9 cellular contexts compared by ENCODE assay signal in genomic region chr18:63138469-63139340, GRCh38.
DNase-seq lines count a peak whose midpoint lies in the region; ATAC-seq, FAIRE-seq and TF ChIP-seq lines count a peak whose summit lies in the region.
"Had no signal": no experiment of that assay in that cellular context is flagged by ENCODE, and none has a peak within 500 bp of the region (broad histone marks: within the 10 kb centered on the region; RNA-seq: fewer than 3 reads in every experiment).

No MANE protein-coding gene starts in this region.

- H3K4me3 ChIP-seq in endothelial cell of umbilical vein (replicated peaks in 1 of 3; ENCODE audit: insufficient read depth in 1 of 3, low read depth in 1 of 3, low read length in 3 of 3) (peak overlapping the region in 1 of 3 experiments; percentile 16), stomach (peak overlapping the region in 2 of 4 donors; percentile 12 to 20), aorta (ENCODE audit: low read length in 2 of 2) (no peak overlapping the region)

- H3K36me3 ChIP-seq in KOPT-K1 (ENCODE audit: insufficient read depth, low read length) (no peaks in the 10 kb centered on the region), endothelial cell of umbilical vein (ENCODE audit: control insufficient read depth in 2 of 2, extremely low read depth in 1 of 2, insufficient read depth in 2 of 2, low read length in 2 of 2) (no peaks in the 10 kb centered on the region), stomach (no peaks in the 10 kb centered on the region), aorta (ENCODE audit: control insufficient read depth in 1 of 2, insufficient read depth in 2 of 2, low read length in 1 of 2) (no peaks in the 10 kb centered on the region)

- H3K9me1 ChIP-seq in endothelial cell of umbilical vein (replicated peaks; ENCODE audit: control insufficient read depth, extremely low read depth, insufficient read depth, low read length), result no peaks in the 10 kb centered on the region

- H4K20me1 ChIP-seq in endothelial cell of umbilical vein (replicated peaks; ENCODE audit: control insufficient read depth, extremely low read depth, insufficient read depth, low read length), result no peaks in the 10 kb centered on the region

- TF ChIP-seq CTCF in endothelial cell of umbilical vein (IDR thresholded peaks at IDR 0.05; ENCODE audit: extremely low read depth in 1 of 2, insufficient read depth in 1 of 2, low read depth in 1 of 2, low read length in 2 of 2) (no peak), stomach (IDR thresholded peaks at IDR 0.05) (no peak)

- H3K27me3 ChIP-seq in endothelial cell of umbilical vein (ENCODE audit: control insufficient read depth in 2 of 2, insufficient read depth in 2 of 2, low read length in 2 of 2) (peaks cover 0 to under 1% of the 10 kb centered on the region in 2 experiments), stomach (no peaks in the 10 kb centered on the region), aorta (ENCODE audit: control insufficient read depth in 1 of 2, insufficient read depth in 2 of 2, low read length in 1 of 2) (no peaks in the 10 kb centered on the region)

- intact Hi-C loops in endothelial cell of umbilical vein (cut with micrococcal nuclease), result loop anchor here (1.0 to 2.0 kb wide), 5 partner anchors 16 to 284 kb away; partner anchors contain the start of genes KDSR and VPS4B
- intact Hi-C loops in stomach (cut with DNase I; ENCODE audit: low total_unique reads), result no loop called here
- intact Hi-C loops in aorta (cut with DNase I), result no loop called here

- ATAC-seq in GM21619 (IDR thresholded peaks at IDR 0.05; ENCODE audit: unreplicated experiment) (peak; percentile 54), aorta (ENCODE audit: low FRiP score) (no peak)

- H3K9ac ChIP-seq in endothelial cell of umbilical vein (replicated peaks; ENCODE audit: extremely low read depth, insufficient read depth, low read length), result peak overlapping the region; percentile 18

- H3K4me1 ChIP-seq in endothelial cell of umbilical vein (ENCODE audit: control insufficient read depth, extremely low read depth, insufficient read depth, low read length) (peaks cover 22% of the 10 kb centered on the region), stomach (peaks cover 0 to 44% (median 16%) of the 10 kb centered on the region in 4 donors), aorta (ENCODE audit: control insufficient read depth in 1 of 2, insufficient read depth in 2 of 2, low read length in 2 of 2) (no peaks in the 10 kb centered on the region)

- no peak for TF ChIP-seq EP300 in stomach (IDR thresholded peaks at IDR 0.05)

- dilution Hi-C loops in endothelial cell of umbilical vein (cut with MboI; ENCODE audit: extremely low pct_ligation_motif_present, low sequenced_read_pairs), result no loop called here

- 66 to 78% (median 73%) methylated on average over 9 of the region's 9 CpGs for WGBS in stomach, 5 donors
- WGBS in aorta, 2 donors, result 85% methylated on average over 9 of the region's 9 CpGs

- no TSS peak for BruUV-seq in endothelial cell of umbilical vein (replicated peaks; lab: Mats Ljungman, UMichigan)

- peak overlapping the region; percentile 60 for H2AFZ ChIP-seq in endothelial cell of umbilical vein (ENCODE audit: low read depth, low read length)

- H3K9me3 ChIP-seq in KOPT-K1 (ENCODE audit: insufficient read depth, low read length, poor library complexity, severe bottlenecking) (no peaks in the 10 kb centered on the region), endothelial cell of umbilical vein (replicated peaks; ENCODE audit: control insufficient read depth, insufficient read depth, low read length) (no peaks in the 10 kb centered on the region), stomach (no peaks in the 10 kb centered on the region), aorta (ENCODE audit: control insufficient read depth, low read length) (no peaks in the 10 kb centered on the region)

- POLR2A ChIA-PET in endothelial cell of umbilical vein (lab: Charles Lee), result no interaction called here

- DNase-seq in DMS53 (lab: John Stamatoyannopoulos, UW) (peak; percentile 58), DMS53 treated with DMSO at 0.1 percent for 48 hours (lab: John Stamatoyannopoulos, UW; ENCODE audit: unreplicated experiment) (no peak), endothelial cell of umbilical vein (ENCODE audit: low read depth, low spot score) (no peak), stomach (no peak), aorta (no peak), GOT3 (lab: John Stamatoyannopoulos, UW) (no peak)

- no peaks in the 10 kb centered on the region for H3K79me2 ChIP-seq in endothelial cell of umbilical vein (ENCODE audit: control insufficient read depth, insufficient read depth, low read length)

- TF ChIP-seq POLR2A in endothelial cell of umbilical vein (IDR thresholded peaks at IDR 0.05; ENCODE audit: low read depth, low read length) (no peak), stomach (IDR thresholded peaks at IDR 0.05) (no peak)

- CTCF ChIA-PET in endothelial cell of umbilical vein (lab: Charles Lee), result interaction anchor here (0.8 to 1.3 kb wide), 6 partner anchors 14 to 188 kb away, joined by 3 to 6 read pairs (median 3); no protein-coding TSS in a partner anchor

- H3K27ac ChIP-seq in KOPT-K1 (ENCODE audit: low read depth, low read length, poor library complexity, severe bottlenecking) (peak overlapping the region; percentile 93), endothelial cell of umbilical vein (ENCODE audit: insufficient read depth, low read depth, low read length) (peak overlapping the region; percentile 75), stomach (peak overlapping the region in 3 of 5 donors; percentile 12 to 45 (median 21)), aorta (ENCODE audit: low read depth in 1 of 2, low read length in 2 of 2) (no peak overlapping the region)

- no peak for FAIRE-seq in endothelial cell of umbilical vein (lab: Jason Lieb, UNC)
- FAIRE-seq: A204.1 had no signal

- H3K4me2 ChIP-seq in endothelial cell of umbilical vein (ENCODE audit: insufficient read depth, low read length), result peak overlapping the region; percentile 26

TF ChIP-seq in endothelial cell of umbilical vein, 7 proteins besides CTCF, POLR2A, EP300 and RAD21:
- TF ChIP-seq GATA2 (IDR thresholded peaks at IDR 0.05; ENCODE audit: insufficient read depth, insufficient read length, low read depth, low read length), result no peak
- TF ChIP-seq MYC (IDR thresholded peaks at IDR 0.05; ENCODE audit: low read depth, low read length), result no peak
- TF ChIP-seq POLR2AphosphoS5 (IDR thresholded peaks at IDR 0.05; ENCODE audit: insufficient read depth, low read depth, low read length), result no peak
- TF ChIP-seq MAX (IDR thresholded peaks at IDR 0.05; ENCODE audit: insufficient read depth, insufficient read length), result no peak
- TF ChIP-seq JUN (IDR thresholded peaks at IDR 0.05; ENCODE audit: borderline replicate concordance, insufficient read depth, insufficient read length, low read depth), result no peak
- no peak for TF ChIP-seq EZH2 (IDR thresholded peaks at IDR 0.05; ENCODE audit: borderline replicate concordance, low read depth, low read length, severe bottlenecking)

Comparison
In these comparisons a context has a peak if more than half of its experiments do, and no peak if none do; other contexts are left out.
1. H3K27ac ChIP-seq: peak in KOPT-K1 (single experiment), endothelial cell of umbilical vein (single experiment) and stomach (3 of 5); none in aorta (0 of 2).